8 cellular contexts compared by ENCODE assay signal in genomic region chrX:119118780-119119395, GRCh38. TPM values are rescaled to one million over a fixed set of nuclear protein-coding genes. Genes with fewer than 3 reads are reported as not detected.
DNase-seq lines count a peak whose midpoint lies in the region; ATAC-seq and TF ChIP-seq lines count a peak whose summit lies in the region.

No MANE protein-coding gene starts in this region.

- no peak overlapping the region for H3K27ac ChIP-seq in CD4-positive, alpha-beta memory T cell (ENCODE audit: low read depth, low read length)
- H3K27ac ChIP-seq in adrenal gland, result no peak overlapping the region

- H3K36me3 Mint-ChIP-seq in CD4-positive, alpha-beta memory T cell, result no peaks in the 10 kb centered on the region

- H3K27ac Mint-ChIP-seq in CD4-positive, alpha-beta memory T cell, result no peak overlapping the region

- no peak for TF ChIP-seq POLR2A in adrenal gland (IDR thresholded peaks at IDR 0.05)

- no peaks in the 10 kb centered on the region for H3K36me3 ChIP-seq in CD4-positive, alpha-beta memory T cell (ENCODE audit: insufficient read depth, low read length)
- H3K36me3 ChIP-seq in adrenal gland (replicated peaks in 1 of 2), result no peaks in the 10 kb centered on the region

- CTCF ChIA-PET in CD4-positive, alpha-beta memory T cell (lab: Charles Lee; ENCODE audit: partially characterized antibody), result interaction anchor here (0.7 to 2.7 kb wide), 13 partner anchors 9 to 742 kb away, joined by 3 to 23 read pairs (median 3); partner anchors contain the start of gene KIAA1210

- POLR2A ChIA-PET in CD4-positive, alpha-beta memory T cell (lab: Charles Lee; ENCODE audit: partially characterized antibody), result no interaction called here

- ATAC-seq in GM19035 (IDR thresholded peaks at IDR 0.05; ENCODE audit: unreplicated experiment), result peak; percentile 69
- peak; percentile 82 for ATAC-seq in HG03558 (IDR thresholded peaks at IDR 0.05; ENCODE audit: extremely low read depth, unreplicated experiment)
- no peak for ATAC-seq in HG02623 (IDR thresholded peaks at IDR 0.05; ENCODE audit: unreplicated experiment)

- no peaks in the 10 kb centered on the region for H3K4me1 ChIP-seq in CD4-positive, alpha-beta memory T cell (ENCODE audit: insufficient read depth, low read length)
- H3K4me1 ChIP-seq in adrenal gland (replicated peaks in 1 of 2), result no peaks in the 10 kb centered on the region

- no peak overlapping the region for H3K4me3 Mint-ChIP-seq in CD4-positive, alpha-beta memory T cell

- H3K9me3 ChIP-seq in CD4-positive, alpha-beta memory T cell (ENCODE audit: control insufficient read depth in 1 of 2, low read length in 2 of 2), result no peaks in the 10 kb centered on the region
- no peaks in the 10 kb centered on the region for H3K9me3 ChIP-seq in adrenal gland (replicated peaks in 1 of 3)

- peaks cover 1 to 2% of the 10 kb centered on the region in 2 donors for H3K27me3 Mint-ChIP-seq in CD4-positive, alpha-beta memory T cell

- peak; percentile 54 to 71 (median 67) for TF ChIP-seq CTCF in adrenal gland (IDR thresholded peaks at IDR 0.05)

- no peak overlapping the region for H3K4me3 ChIP-seq in CD4-positive, alpha-beta memory T cell (ENCODE audit: low read length in 2 of 2)
- H3K4me3 ChIP-seq in adrenal gland, result no peak overlapping the region

- WGBS in adrenal gland, 4 donors, result 7 to 12% (median 10%) methylated on average over 6 of the region's 6 CpGs

- peaks cover 0 to 2% (median 0%) of the 10 kb centered on the region in 4 donors for H3K4me1 Mint-ChIP-seq in CD4-positive, alpha-beta memory T cell

- intact Hi-C loops in CD4-positive, alpha-beta memory T cell (cut with micrococcal nuclease), result loop anchor here (1.0 kb wide), 1 partner anchor 147 kb away; no protein-coding TSS in a partner anchor
- intact Hi-C loops in adrenal gland (cut with DNase I), result loop anchor here in 1 of 2 donors (5.0 kb wide), 1 partner anchor 148 kb away; no protein-coding TSS in a partner anchor

- no peaks in the 10 kb centered on the region for H3K9me3 Mint-ChIP-seq in CD4-positive, alpha-beta memory T cell

- H3K27me3 ChIP-seq in CD4-positive, alpha-beta memory T cell (ENCODE audit: insufficient read depth, low read length), result no peaks in the 10 kb centered on the region
- H3K27me3 ChIP-seq in adrenal gland, result peaks cover 6% of the 10 kb centered on the region

- DNase-seq in CD4-positive, alpha-beta memory T cell, result peak; percentile 18 to 36 (median 26)
- DNase-seq in SK-N-DZ (ENCODE audit: low spot score), result peak; percentile 27
- peak; percentile 24 to 71 (median 46) for DNase-seq in adrenal gland
- peak in 29 of 51 donors; percentile 0 to 33 (median 2) for DNase-seq in hypothalamus (lab: John Stamatoyannopoulos, UW)
- DNase-seq in stimulated activated CD4-positive, alpha-beta T cell treated with anti-CD3 and anti-CD28 coated beads, Interleukin-12 subunit alpha, Interleukin-12 subunit beta, amount 100 ng/mL, for 4 hours, result peak; percentile 37

RNA-seq across cellular contexts. Expression of gene KIAA1210, which starts 8.7 kb away (rescaled TPM):
- total RNA-seq in CD4-positive, alpha-beta memory T cell, result not detected
- polyA plus RNA-seq in CD4-positive, alpha-beta memory T cell, result not detected
- polyA plus RNA-seq in SK-N-DZ (2014; cell fraction: cytosol; rRNA removed), result not detected in 2 replicates
- polyA plus RNA-seq in SK-N-DZ (2014; cell fraction: nucleus; rRNA removed), result not detected in 2 replicates
- 10 to 100 TPM in 2 of 8 donors, 1 to 10 TPM in 4, under 1 TPM in 2; 0.56 to 12.9 (median 3.4) TPM for total RNA-seq in adrenal gland
- polyA plus RNA-seq in adrenal gland, result 1 to 10 TPM; 1.9 to 3.1 (median 2.3) TPM

RNA-seq across cellular contexts. Expression of gene CT47C1, which starts 46.1 kb away (rescaled TPM):
- total RNA-seq in CD4-positive, alpha-beta memory T cell, result not detected
- not detected for polyA plus RNA-seq in CD4-positive, alpha-beta memory T cell
- not detected in 2 replicates for polyA plus RNA-seq in SK-N-DZ (2014; cell fraction: cytosol; rRNA removed)
- polyA plus RNA-seq in SK-N-DZ (2014; cell fraction: nucleus; rRNA removed), result not detected in 2 replicates
- total RNA-seq in adrenal gland, result not detected
- polyA plus RNA-seq in adrenal gland, result not detected
